1 cellular context compared by ENCODE assay signal in genomic region chr22:39176067-39176621, GRCh38.
A peak's percentile ranks its signal among the peaks of the same experiment; 100 is the strongest.
TF ChIP-seq lines count a peak whose summit lies in the region.

No MANE protein-coding gene starts in this region.

TF ChIP-seq in HepG2, 621 proteins besides CTCF, POLR2A, EP300 and RAD21 (continued from another document and continues in another):
- TF ChIP-seq ZBTB4 (CRISPR knock-in tag; IDR thresholded peaks at IDR 0.05; ENCODE audit: borderline replicate concordance) (no peak), ZNF687 (CRISPR knock-in tag; IDR thresholded peaks at IDR 0.05) (peak; percentile 83), TFDP2 (CRISPR knock-in tag; IDR thresholded peaks at IDR 0.05) (peak; percentile 33; the same call in 1 of the 2 replicates), ARID5B (CRISPR knock-in tag; IDR thresholded peaks at IDR 0.05) (peak; percentile 72), NCOA5 (CRISPR knock-in tag; IDR thresholded peaks at IDR 0.05) (no peak), MLXIP (CRISPR knock-in tag; IDR thresholded peaks at IDR 0.05; ENCODE audit: borderline replicate concordance) (no peak), ZNF850 (CRISPR knock-in tag; conservative IDR thresholded peaks at IDR 0.05) (no peak), ZNF280B (CRISPR knock-in tag; IDR thresholded peaks at IDR 0.05; ENCODE audit: borderline replicate concordance) (peak; percentile 43; the same call in 1 of the 2 replicates), ERF (CRISPR knock-in tag; IDR thresholded peaks at IDR 0.05) (peak; percentile 43; the same call in 1 of the 2 replicates), ZNF562 (CRISPR knock-in tag; IDR thresholded peaks at IDR 0.05; ENCODE audit: borderline replicate concordance) (no peak), ELF1 (CRISPR knock-in tag; IDR thresholded peaks at IDR 0.05) (peak; percentile 51; the same call in 1 of the 2 replicates), TARDBP (CRISPR knock-in tag; IDR thresholded peaks at IDR 0.05) (no peak), ZNF382 (CRISPR knock-in tag; IDR thresholded peaks at IDR 0.05; ENCODE audit: borderline replicate concordance) (no peak), DPF2 (CRISPR knock-in tag; IDR thresholded peaks at IDR 0.05; ENCODE audit: borderline replicate concordance, low read depth) (no peak), HDAC1 (CRISPR knock-in tag; IDR thresholded peaks at IDR 0.05) (peak; percentile 61; the same call in 1 of the 2 replicates), ETV6 (CRISPR knock-in tag; conservative IDR thresholded peaks at IDR 0.05) (peak; percentile 78), GZF1 (CRISPR knock-in tag; IDR thresholded peaks at IDR 0.05) (no peak), FOXK1 (CRISPR knock-in tag; IDR thresholded peaks at IDR 0.05; ENCODE audit: borderline replicate concordance, low read depth) (0 out of 2 replicates have a peak, but pooled peaks have one; percentile 12), AGO2 (optimal IDR thresholded peaks at IDR 0.05; ENCODE audit: low read depth, low read length) (no peak), POLR2AphosphoS5 (IDR thresholded peaks at IDR 0.05; ENCODE audit: low read depth, low read length) (no peak), ZNF777 (CRISPR knock-in tag; IDR thresholded peaks at IDR 0.05) (peak; percentile 51; the same call in 1 of the 2 replicates), ZNF878 (CRISPR knock-in tag; IDR thresholded peaks at IDR 0.05) (no peak), ZNF614 (CRISPR knock-in tag; IDR thresholded peaks at IDR 0.05; ENCODE audit: borderline replicate concordance) (0 out of 2 replicates have a peak, but pooled peaks have one; percentile 44), ZNF317 (CRISPR knock-in tag; IDR thresholded peaks at IDR 0.05) (no peak), YEATS4 (CRISPR knock-in tag; IDR thresholded peaks at IDR 0.05; ENCODE audit: borderline replicate concordance) (no peak; the same call in 1 of the 2 replicates), RAD51 (IDR thresholded peaks at IDR 0.05; ENCODE audit: borderline replicate concordance) (no peak), ZSCAN25 (CRISPR knock-in tag; IDR thresholded peaks at IDR 0.05) (no peak), KLF13 (CRISPR knock-in tag; IDR thresholded peaks at IDR 0.05) (no peak), ZNF501 (CRISPR knock-in tag; IDR thresholded peaks at IDR 0.05) (0 out of 2 replicates have a peak, but pooled peaks have one; percentile 9), ZNF580 (CRISPR knock-in tag; IDR thresholded peaks at IDR 0.05; ENCODE audit: borderline replicate concordance, low read depth) (peak; percentile 21; the same call in 1 of the 2 replicates), GTF2F1 (IDR thresholded peaks at IDR 0.05; ENCODE audit: low read length) (no peak), ZNF784 (CRISPR knock-in tag; IDR thresholded peaks at IDR 0.05; ENCODE audit: borderline replicate concordance) (no peak), PAXIP1 (CRISPR knock-in tag; conservative IDR thresholded peaks at IDR 0.05) (no peak; the same call in 1 of the 2 replicates), ZNF484 (CRISPR knock-in tag; IDR thresholded peaks at IDR 0.05; ENCODE audit: borderline replicate concordance, low read depth) (no peak), ZNF136 (CRISPR knock-in tag; IDR thresholded peaks at IDR 0.05; ENCODE audit: low read depth) (no peak), GATA4 (IDR thresholded peaks at IDR 0.05; ENCODE audit: borderline replicate concordance, low read depth) (no peak), ZNF570 (CRISPR knock-in tag; IDR thresholded peaks at IDR 0.05; ENCODE audit: borderline replicate concordance) (no peak)
